22 cellular contexts compared by ENCODE assay signal in the genomic region with DNA sequence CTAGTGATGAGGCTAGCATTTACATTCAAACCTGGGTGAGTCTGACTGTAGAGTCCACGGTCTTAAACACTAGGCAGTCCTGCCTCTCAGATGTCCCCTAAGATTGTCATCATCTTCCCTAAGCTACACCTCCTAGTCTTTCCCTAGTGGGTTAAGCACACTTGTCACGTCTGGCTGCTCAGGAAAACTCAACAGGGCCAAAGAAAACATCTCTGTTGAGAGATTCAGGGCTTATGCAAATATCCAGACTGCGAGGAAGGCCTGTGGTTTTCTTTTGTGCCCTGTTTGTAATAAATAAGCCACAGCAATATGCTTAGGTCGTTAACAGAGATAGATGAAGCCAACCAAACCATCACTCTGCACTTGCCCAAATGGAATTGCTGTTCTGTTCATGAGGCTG.
A peak's percentile ranks its signal among the peaks of the same experiment; 100 is the strongest.
DNase-seq lines count a peak whose midpoint lies in the region; ATAC-seq, FAIRE-seq and TF ChIP-seq lines count a peak whose summit lies in the region.
"Had no signal": no experiment of that assay in that cellular context is flagged by ENCODE, and none has a peak within 500 bp of the region (broad histone marks: within the 10 kb centered on the region; RNA-seq: fewer than 3 reads in every experiment).

No MANE protein-coding gene starts in this region.

- H3K9me3 Mint-ChIP-seq in osteocyte (ENCODE audit: unreplicated experiment), result peaks cover 3% of the 10 kb centered on the region
- H3K9me3 Mint-ChIP-seq: CD8-positive, alpha-beta T cell had no signal

- H4K20me1 ChIP-seq in BLaER1 (no peaks in the 10 kb centered on the region), osteoblast (ENCODE audit: insufficient read depth, low read length) (no peaks in the 10 kb centered on the region)

- peak overlapping the region; percentile 69 for H3K4me2 ChIP-seq in BLaER1
- H3K4me2 ChIP-seq in osteoblast (ENCODE audit: insufficient read depth, low read length), result no peak overlapping the region

- no peaks in the 10 kb centered on the region for H3K36me3 Mint-ChIP-seq in osteocyte (ENCODE audit: unreplicated experiment)
- H3K36me3 Mint-ChIP-seq: CD8-positive, alpha-beta T cell; naive B cell had no signal

- no peak overlapping the region for H3K4me3 ChIP-seq in BLaER1
- no peak overlapping the region for H3K4me3 ChIP-seq in bronchial epithelial cell (ENCODE audit: low read depth, low read length)
- H3K4me3 ChIP-seq in osteoblast (ENCODE audit: insufficient read depth, low read length), result no peak overlapping the region
- H3K4me3 ChIP-seq: GM12878, lower lobe of right lung, psoas muscle, spleen, upper lobe of right lung had no signal

- no peak overlapping the region for H3K27ac Mint-ChIP-seq in osteocyte (ENCODE audit: unreplicated experiment)
- H3K27ac Mint-ChIP-seq: CD8-positive, alpha-beta T cell; dendritic cell treated with granulocyte-macrophage colony-stimulating factor and Interleukin-4, amounts not matched to agents 40 ng/mL and 50 ng/mL, for 4 days; naive B cell had no signal

- H3K4me3 Mint-ChIP-seq in osteocyte (ENCODE audit: unreplicated experiment), result no peak overlapping the region
- H3K4me3 Mint-ChIP-seq: CD8-positive, alpha-beta T cell; dendritic cell treated with granulocyte-macrophage colony-stimulating factor and Interleukin-4, amounts not matched to agents 40 ng/mL and 50 ng/mL, for 4 days; naive B cell had no signal

- ATAC-seq in GM18909 (IDR thresholded peaks at IDR 0.05; ENCODE audit: poor library complexity, unreplicated experiment), result peak; percentile 57
- ATAC-seq: activated CD4-positive, CD25-positive, alpha-beta regulatory T cell treated with anti-CD3 and anti-CD28 coated beads, Interleukin-2, amount 50 U/mL, for 24 hours; CD8-positive, alpha-beta T cell; GM12878; lower lobe of right lung; psoas muscle; upper lobe of right lung had no signal

- no peak overlapping the region for H3K27ac ChIP-seq in BLaER1
- no peak overlapping the region for H3K27ac ChIP-seq in osteoblast (ENCODE audit: low read depth, low read length)
- H3K27ac ChIP-seq: lower lobe of right lung, psoas muscle, spleen, upper lobe of right lung had no signal

- H3K79me2 ChIP-seq in osteoblast (ENCODE audit: insufficient read depth, low read length), result no peaks in the 10 kb centered on the region

- no peaks in the 10 kb centered on the region for H3K27me3 Mint-ChIP-seq in osteocyte (ENCODE audit: unreplicated experiment)
- H3K27me3 Mint-ChIP-seq: dendritic cell treated with granulocyte-macrophage colony-stimulating factor and Interleukin-4, amounts not matched to agents 40 ng/mL and 50 ng/mL, for 4 days; naive B cell had no signal

- H3K4me1 ChIP-seq in BLaER1, result peaks cover 20% of the 10 kb centered on the region
- no peaks in the 10 kb centered on the region for H3K4me1 ChIP-seq in osteoblast (ENCODE audit: insufficient read depth, low read length)
- H3K4me1 ChIP-seq: lower lobe of right lung, psoas muscle, spleen, upper lobe of right lung had no signal

- no peaks in the 10 kb centered on the region for H3K36me3 ChIP-seq in BLaER1
- no peaks in the 10 kb centered on the region for H3K36me3 ChIP-seq in bronchial epithelial cell (ENCODE audit: control insufficient read depth, insufficient read depth, low read length)
- no peaks in the 10 kb centered on the region for H3K36me3 ChIP-seq in osteoblast (ENCODE audit: insufficient read depth, low read length)
- H3K36me3 ChIP-seq: lower lobe of right lung, spleen, upper lobe of right lung had no signal

- no peak for TF ChIP-seq CTCF in bronchial epithelial cell (IDR thresholded peaks at IDR 0.05; ENCODE audit: insufficient read depth, low read length, severe bottlenecking)
- no peak for TF ChIP-seq CTCF in osteoblast (IDR thresholded peaks at IDR 0.05; ENCODE audit: extremely low read depth, low read depth, low read length)
- TF ChIP-seq CTCF in osteocyte (IDR thresholded peaks at IDR 0.05), result no peak

- H3K9me3 ChIP-seq in BLaER1 (no peaks in the 10 kb centered on the region), osteoblast (ENCODE audit: low read depth, low read length) (no peaks in the 10 kb centered on the region)
- H3K9me3 ChIP-seq: lower lobe of right lung, psoas muscle, upper lobe of right lung had no signal

- DNase-seq in NCI-H187 treated with DMSO at 0.1 percent for 48 hours (lab: John Stamatoyannopoulos, UW), result peak; percentile 15
- DNase-seq in bronchial epithelial cell (ENCODE audit: low read depth), result no peak
- DNase-seq in osteoblast (ENCODE audit: insufficient read length, low spot score, missing footprints), result no peak
- DNase-seq in C1 segment of cervical spinal cord (lab: John Stamatoyannopoulos, UW), result no peak
- no peak for DNase-seq in UCSD-AML1 (lab: John Stamatoyannopoulos, UW; ENCODE audit: unreplicated experiment)
- no peak for DNase-seq in osteocyte (ENCODE audit: extremely low spot score, unreplicated experiment)
- DNase-seq: activated gamma-delta T cell; aorta; CD8-positive, alpha-beta T cell; lower lobe of right lung; naive B cell; NCI-H2171; psoas muscle; spleen; stimulated activated naive CD4-positive, alpha-beta T cell; upper lobe of right lung had no signal

- H3K4me1 Mint-ChIP-seq in osteocyte (ENCODE audit: unreplicated experiment), result no peaks in the 10 kb centered on the region
- H3K4me1 Mint-ChIP-seq: naive B cell had no signal

- H3K27me3 ChIP-seq in BLaER1, result no peaks in the 10 kb centered on the region
- no peaks in the 10 kb centered on the region for H3K27me3 ChIP-seq in bronchial epithelial cell (ENCODE audit: control insufficient read depth, insufficient read depth, low read length)
- H3K27me3 ChIP-seq in osteoblast (ENCODE audit: insufficient read depth, low read length), result no peaks in the 10 kb centered on the region
- H3K27me3 ChIP-seq: spleen, upper lobe of right lung had no signal

- FAIRE-seq in bronchial epithelial cell (lab: Jason Lieb, UNC), result peak; percentile 60
- FAIRE-seq: GM12878, GM19239 had no signal

- no peak overlapping the region for H2AFZ ChIP-seq in osteoblast (ENCODE audit: low read length)

- no peak overlapping the region for H3K9ac ChIP-seq in BLaER1
